Comparison of ENCODE assay signal across 26 cellular contexts in the genomic region with DNA sequence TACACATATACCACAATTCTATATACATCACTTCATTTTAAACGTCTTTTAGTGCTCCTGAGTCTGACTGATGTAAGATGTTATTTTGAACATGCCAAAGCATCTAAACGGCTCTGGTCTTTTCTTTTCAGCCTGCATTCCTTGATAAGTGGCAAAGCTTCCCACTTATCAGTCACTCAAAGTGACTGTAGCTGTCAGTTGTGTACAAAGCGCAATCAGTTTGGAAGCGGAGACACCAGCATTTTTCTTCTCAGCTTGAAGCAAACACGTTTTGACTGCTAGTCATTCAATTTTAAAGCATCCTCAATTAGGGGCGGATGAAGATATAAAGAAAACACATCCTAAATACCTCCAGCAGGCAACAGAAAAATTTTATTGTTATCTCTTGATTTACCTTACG.
DNase-seq lines count a peak whose midpoint lies in the region; ATAC-seq and TF ChIP-seq lines count a peak whose summit lies in the region.
"Had no signal": no experiment of that assay in that cellular context is flagged by ENCODE, and none has a peak within 500 bp of the region (broad histone marks: within the 10 kb centered on the region; RNA-seq: fewer than 3 reads in every experiment).

No MANE protein-coding gene starts in this region.

- no peaks in the 10 kb centered on the region for H3K36me3 ChIP-seq in mesendoderm (ENCODE audit: control insufficient read depth, insufficient read depth, low read length)
- H3K36me3 ChIP-seq in psoas muscle (ENCODE audit: insufficient read depth in 1 of 2, low read depth in 1 of 2), result no peaks in the 10 kb centered on the region
- H3K36me3 ChIP-seq: BLaER1, MG63 had no signal

- no peaks in the 10 kb centered on the region for H3K79me1 ChIP-seq in mesendoderm (ENCODE audit: low read length)

- no peaks in the 10 kb centered on the region for H3K79me2 ChIP-seq in mesendoderm (ENCODE audit: control insufficient read depth, insufficient read depth, low read length)

- no peak overlapping the region for H3K23ac ChIP-seq in mesendoderm (ENCODE audit: low read length)

- intact Hi-C loops in psoas muscle (cut with DNase I), result no loop called here

- H4K8ac ChIP-seq in mesendoderm (ENCODE audit: low read depth, low read length), result no peak overlapping the region

- no peak overlapping the region for H2BK15ac ChIP-seq in mesendoderm (replicated peaks; ENCODE audit: low read depth)

- no peak overlapping the region for H2BK5ac ChIP-seq in mesendoderm (ENCODE audit: low read length)

- no peaks in the 10 kb centered on the region for H3K9me3 ChIP-seq in psoas muscle
- H3K9me3 ChIP-seq: A549, BLaER1, MG63 had no signal

- no peak overlapping the region for H3K18ac ChIP-seq in mesendoderm (ENCODE audit: low read length)

- no CpG with 5 or more reads among the region's 7 CpGs for WGBS in mesendoderm (ENCODE audit: extremely low coverage, insufficient coverage, low lambda C conversion rate)
- WGBS in psoas muscle, 3 donors, result 72 to 77% (median 75%) methylated on average over 7 of the region's 7 CpGs

- no peak overlapping the region for H4K5ac ChIP-seq in mesendoderm (ENCODE audit: low read length)

- no peak overlapping the region for H3K9ac ChIP-seq in mesendoderm (ENCODE audit: low read length)
- H3K9ac ChIP-seq: BLaER1 had no signal

- no peak for TF ChIP-seq CTCF in psoas muscle (IDR thresholded peaks at IDR 0.05)

- no peak overlapping the region for H3K4ac ChIP-seq in mesendoderm (ENCODE audit: low read depth, low read length)

- no peak for ATAC-seq in psoas muscle
- no peak for ATAC-seq in GM21423 (IDR thresholded peaks at IDR 0.05; ENCODE audit: unreplicated experiment)
- ATAC-seq: A549, SK-N-SH treated with all-trans-retinoic acid at 6 μM for 48 hours had no signal

- H2BK120ac ChIP-seq in mesendoderm (ENCODE audit: low read depth, low read length), result no peak overlapping the region

- H3K27me3 ChIP-seq in mesendoderm (ENCODE audit: insufficient read depth, low read length, poor library complexity), result no peaks in the 10 kb centered on the region
- H3K27me3 ChIP-seq in psoas muscle (ENCODE audit: insufficient read depth in 3 of 3, low read length in 2 of 3), result no peaks in the 10 kb centered on the region
- H3K27me3 ChIP-seq: BLaER1, MG63 had no signal

- no peaks in the 10 kb centered on the region for H3K4me1 ChIP-seq in mesendoderm (ENCODE audit: control insufficient read depth, low read depth, low read length)
- no peaks in the 10 kb centered on the region for H3K4me1 ChIP-seq in psoas muscle
- H3K4me1 ChIP-seq: A549, BLaER1 had no signal

- peak; percentile 1 for DNase-seq in COR-L47 (lab: John Stamatoyannopoulos, UW)
- DNase-seq in NCI-H146 (lab: John Stamatoyannopoulos, UW), result peak; percentile 74
- DNase-seq in NCI-H69 (lab: John Stamatoyannopoulos, UW), result peak; percentile 80
- DNase-seq in mesendoderm, result peak; percentile 4
- DNase-seq in psoas muscle, result no peak
- no peak for DNase-seq in caudate nucleus (lab: John Stamatoyannopoulos, UW)
- DNase-seq: CD4-positive, alpha-beta memory T cell; DMS53; EL; HFFc6; IMR-90; Karpas-422; MG63; NCI-H1048; NCI-H1694; NCI-H2171; NCI-H510A; PC-9; SIG-M5; T-helper 1 cell had no signal

- H2AK5ac ChIP-seq in mesendoderm (ENCODE audit: low read length), result no peak overlapping the region

- H3K4me2 ChIP-seq in mesendoderm (ENCODE audit: low read length), result no peak overlapping the region
- H3K4me2 ChIP-seq: A549, BLaER1, PC-9 had no signal

- H3K4me3 ChIP-seq in mesendoderm (ENCODE audit: low read length), result no peak overlapping the region
- H3K4me3 ChIP-seq in psoas muscle, result no peak overlapping the region
- H3K4me3 ChIP-seq: A549, BLaER1, MG63, PC-9 had no signal

- H3K56ac ChIP-seq in mesendoderm (ENCODE audit: low read length), result no peak overlapping the region

- H3K27ac ChIP-seq in mesendoderm (ENCODE audit: low read depth, low read length) (no peak overlapping the region), psoas muscle (no peak overlapping the region), caudate nucleus (ENCODE audit: low read depth, low read length) (no peak overlapping the region)
- H3K27ac ChIP-seq: A549, BLaER1, HL-60, PC-9, RWPE1 had no signal

Comparison
In these comparisons a context has a peak if more than half of its experiments do, and no peak if none do; other contexts are left out.
1. DNase-seq: peak in COR-L47 (single experiment), NCI-H146 (single experiment), NCI-H69 (single experiment) and mesendoderm (single experiment); none in psoas muscle (0 of 2) and caudate nucleus (0 of 61).